7 cellular contexts compared by ENCODE assay signal in genomic region chr5:33430983-33431382, GRCh38.
"Had no signal": no experiment of that assay in that cellular context is flagged by ENCODE, and none has a peak within 500 bp of the region (broad histone marks: within the 10 kb centered on the region; RNA-seq: fewer than 3 reads in every experiment).

No MANE protein-coding gene starts in this region.

- DNase-seq: GDM1, GF-D8 had no signal

- FAIRE-seq: G401.6, GM12891, GM12892, GM18507, GM19239 had no signal
